In genomic region chr6:2988426-2989331, GRCh38 we compare ENCODE assay signal across 1 cellular context.
TF ChIP-seq lines count a peak whose summit lies in the region.

No MANE protein-coding gene starts in this region.

TF ChIP-seq in HEK293, 187 proteins besides CTCF, POLR2A, EP300 and RAD21 (continued from another document and continues in another):
- no peak; the same call in 1 of the 2 replicates for TF ChIP-seq ZNF518A (tag by site-specific recombination; conservative IDR thresholded peaks at IDR 0.05; ENCODE audit: low read depth)
- TF ChIP-seq BCL6B (tag by site-specific recombination; IDR thresholded peaks at IDR 0.05): no peak
- TF ChIP-seq ZNF549 (tag by site-specific recombination; IDR thresholded peaks at IDR 0.05): no peak
- TF ChIP-seq ZNF707 (tag by site-specific recombination; IDR thresholded peaks at IDR 0.05): no peak
- TF ChIP-seq ZNF211 (tag by site-specific recombination; IDR thresholded peaks at IDR 0.05; ENCODE audit: low read depth): no peak
- TF ChIP-seq ZNF776 (tag by site-specific recombination; IDR thresholded peaks at IDR 0.05; ENCODE audit: borderline replicate concordance): no peak
- peak; percentile 86 for TF ChIP-seq KLF9 (tag by site-specific recombination; IDR thresholded peaks at IDR 0.05; ENCODE audit: low read depth)
- peak; percentile 70 for TF ChIP-seq KLF7 (tag by site-specific recombination; IDR thresholded peaks at IDR 0.05; ENCODE audit: borderline replicate concordance)
- no peak for TF ChIP-seq TCF7L2 (IDR thresholded peaks at IDR 0.05; ENCODE audit: borderline replicate concordance, low read depth, low read length)
- TF ChIP-seq ZNF280D (tag by site-specific recombination; IDR thresholded peaks at IDR 0.05): peak; percentile 30; the same call in 1 of the 2 replicates
- TF ChIP-seq ZNF513 (tag by site-specific recombination; IDR thresholded peaks at IDR 0.05): no peak
- TF ChIP-seq ZNF140 (tag by site-specific recombination; IDR thresholded peaks at IDR 0.05): no peak
- TF ChIP-seq GFI1B (tag by site-specific recombination; IDR thresholded peaks at IDR 0.05): no peak
- no peak for TF ChIP-seq ZNF214 (tag by site-specific recombination; IDR thresholded peaks at IDR 0.05; ENCODE audit: borderline replicate concordance)
- no peak; the same call in 1 of the 2 replicates for TF ChIP-seq MZF1 (tag by site-specific recombination; IDR thresholded peaks at IDR 0.05; ENCODE audit: borderline replicate concordance)
- TF ChIP-seq ZNF701 (tag by site-specific recombination; IDR thresholded peaks at IDR 0.05): no peak
- no peak for TF ChIP-seq ZNF571 (tag by site-specific recombination; IDR thresholded peaks at IDR 0.05)
- no peak for TF ChIP-seq ZNF837 (tag by site-specific recombination; IDR thresholded peaks at IDR 0.05)
- no peak for TF ChIP-seq ZNF585B (tag by site-specific recombination; IDR thresholded peaks at IDR 0.05)
- peak; percentile 25; the same call in 1 of the 2 replicates for TF ChIP-seq ZNF423 (tag by site-specific recombination; IDR thresholded peaks at IDR 0.05)
- no peak for TF ChIP-seq ZSCAN18 (tag by site-specific recombination; IDR thresholded peaks at IDR 0.05)
- TF ChIP-seq ZNF510 (tag by site-specific recombination; IDR thresholded peaks at IDR 0.05; ENCODE audit: insufficient replicate concordance): no peak
- peak; percentile 70; the same call in 1 of the 2 replicates for TF ChIP-seq BCL11B (tag by site-specific recombination; IDR thresholded peaks at IDR 0.05; ENCODE audit: low read depth)
- no peak; the same call in 1 of the 2 replicates for TF ChIP-seq KLF17 (tag by site-specific recombination; IDR thresholded peaks at IDR 0.05)
- TF ChIP-seq ZSCAN5A (tag by site-specific recombination; IDR thresholded peaks at IDR 0.05): peak; percentile 50; the same call in 1 of the 2 replicates
- no peak; the same call in 1 of the 2 replicates for TF ChIP-seq ZNF391 (tag by site-specific recombination; IDR thresholded peaks at IDR 0.05; ENCODE audit: borderline replicate concordance, low read depth)
- TF ChIP-seq ZNF416 (tag by site-specific recombination; IDR thresholded peaks at IDR 0.05): no peak
- peak; percentile 75; the same call in 1 of the 2 replicates for TF ChIP-seq ZBTB6 (tag by site-specific recombination; IDR thresholded peaks at IDR 0.05)
- no peak for TF ChIP-seq ZNF560 (tag by site-specific recombination; IDR thresholded peaks at IDR 0.05; ENCODE audit: borderline replicate concordance)
- TF ChIP-seq ZNF133 (tag by site-specific recombination; IDR thresholded peaks at IDR 0.05): no peak
- no peak for TF ChIP-seq SCRT2 (tag by site-specific recombination; IDR thresholded peaks at IDR 0.05)
- no peak for TF ChIP-seq RBAK (tag by site-specific recombination; IDR thresholded peaks at IDR 0.05)
- peak; percentile 78 for TF ChIP-seq KLF16 (tag by site-specific recombination; IDR thresholded peaks at IDR 0.05)
- no peak for TF ChIP-seq ZNF488 (tag by site-specific recombination; IDR thresholded peaks at IDR 0.05)
- no peak for TF ChIP-seq ZFP3 (tag by site-specific recombination; IDR thresholded peaks at IDR 0.05; ENCODE audit: low read depth)
- peak; percentile 11; the same call in 1 of the 2 replicates for TF ChIP-seq ZNF10 (tag by site-specific recombination; IDR thresholded peaks at IDR 0.05)
- no peak for TF ChIP-seq ZNF223 (tag by site-specific recombination; IDR thresholded peaks at IDR 0.05)
- TF ChIP-seq ZNF132 (tag by site-specific recombination; IDR thresholded peaks at IDR 0.05; ENCODE audit: borderline replicate concordance): no peak
- TF ChIP-seq ZNF155 (tag by site-specific recombination; IDR thresholded peaks at IDR 0.05): no peak
- no peak for TF ChIP-seq ZNF433 (tag by site-specific recombination; IDR thresholded peaks at IDR 0.05; ENCODE audit: low read depth)
- peak; percentile 33; the same call in 1 of the 2 replicates for TF ChIP-seq OSR2 (tag by site-specific recombination; IDR thresholded peaks at IDR 0.05)
- TF ChIP-seq ZNF366 (tag by site-specific recombination; conservative IDR thresholded peaks at IDR 0.05): peak; percentile 94
- TF ChIP-seq ZSCAN30 (tag by site-specific recombination; IDR thresholded peaks at IDR 0.05): peak; percentile 95
- no peak for TF ChIP-seq ZNF558 (tag by site-specific recombination; IDR thresholded peaks at IDR 0.05)
- TF ChIP-seq YY2 (tag by site-specific recombination; IDR thresholded peaks at IDR 0.05): no peak; the same call in 1 of the 2 replicates
- TF ChIP-seq ZNF394 (tag by site-specific recombination; IDR thresholded peaks at IDR 0.05; ENCODE audit: borderline replicate concordance): peak; percentile 43; the same call in 1 of the 2 replicates
